In genomic region chr5:160262665-160263064, GRCh38 we compare ENCODE assay signal across 11 cellular contexts. TPM values are rescaled to one million over a fixed set of nuclear protein-coding genes. Genes with fewer than 3 reads are reported as not detected.
A peak's percentile ranks its signal among the peaks of the same experiment; 100 is the strongest.
DNase-seq lines count a peak whose midpoint lies in the region; ATAC-seq lines count a peak whose summit lies in the region.
"Had no signal": no experiment of that assay in that cellular context is flagged by ENCODE, and none has a peak within 500 bp of the region (broad histone marks: within the 10 kb centered on the region; RNA-seq: fewer than 3 reads in every experiment).

No MANE protein-coding gene starts in this region.

- peak in 1 of 2 donors; percentile 30 for ATAC-seq in left cardiac atrium
- ATAC-seq in Right ventricle myocardium inferior = no peak
- no peak for ATAC-seq in T-cell (replicated peaks in 1 of 4)
- ATAC-seq: naive thymus-derived CD4-positive, alpha-beta T cell had no signal

- DNase-seq in left cardiac atrium (peak; percentile 47), Right ventricle myocardium inferior (ENCODE audit: missing footprints) (no peak), OCI-M2 (lab: John Stamatoyannopoulos, UW; ENCODE audit: unreplicated experiment) (peak; percentile 51), putamen (ENCODE audit: low spot score) (no peak), T-cell (no peak), NCI-H2227 treated with DMSO at 0.1 percent for 48 hours (lab: John Stamatoyannopoulos, UW) (no peak)
- no peak for DNase-seq in activated T-cell treated with anti-CD3 and anti-CD28 coated beads, Interleukin-2, amount 50 U/mL, for 24 hours
- DNase-seq: naive thymus-derived CD4-positive, alpha-beta T cell had no signal

- peaks cover 4 to 9% of the 10 kb centered on the region in 2 donors for H3K27me3 Mint-ChIP-seq in T-cell
- peaks cover 14% of the 10 kb centered on the region for H3K27me3 Mint-ChIP-seq in activated T-cell treated with anti-CD3 and anti-CD28 coated beads, Interleukin-2, amount 50 U/mL, for 24 hours

- CTCF ChIA-PET in T-cell (lab: Charles Lee) = no interaction called here

- H3K36me3 Mint-ChIP-seq in T-cell = no peaks in the 10 kb centered on the region
- H3K36me3 Mint-ChIP-seq in activated T-cell treated with anti-CD3 and anti-CD28 coated beads, Interleukin-2, amount 50 U/mL, for 24 hours (ENCODE audit: low read depth) = no peaks in the 10 kb centered on the region
- H3K36me3 Mint-ChIP-seq: naive thymus-derived CD4-positive, alpha-beta T cell had no signal

- intact Hi-C loops in left cardiac atrium (cut with DNase I) (loop anchor here in 1 of 2 donors (10.0 kb wide), 1 partner anchor 52 kb away; the partner anchor contains the start of gene CCNJL), Right ventricle myocardium inferior (cut with DNase I) (loop anchor here (10.0 kb wide), 1 partner anchor 238 kb away; no protein-coding TSS in a partner anchor)

- no peaks in the 10 kb centered on the region for H3K9me3 ChIP-seq in iPS-15b (ENCODE audit: control insufficient read depth, insufficient read depth, low read length)

- no peak overlapping the region for H3K4me3 ChIP-seq in iPS-15b (ENCODE audit: low read depth, low read length)

- peaks cover 7% of the 10 kb centered on the region for H3K36me3 ChIP-seq in iPS-15b (ENCODE audit: control insufficient read depth, insufficient read depth, low read length)

- no peak overlapping the region for H3K27ac Mint-ChIP-seq in T-cell
- no peak overlapping the region for H3K27ac Mint-ChIP-seq in activated T-cell treated with anti-CD3 and anti-CD28 coated beads, Interleukin-2, amount 50 U/mL, for 24 hours
- H3K27ac Mint-ChIP-seq: dendritic cell treated with granulocyte-macrophage colony-stimulating factor and Interleukin-4, amounts not matched to agents 40 ng/mL and 50 ng/mL, for 4 days; naive thymus-derived CD4-positive, alpha-beta T cell had no signal

- H3K27me3 ChIP-seq in iPS-15b (ENCODE audit: control insufficient read depth, insufficient read depth, low read length) = no peaks in the 10 kb centered on the region

- H3K4me1 Mint-ChIP-seq in T-cell = peaks cover 2 to 15% (median 5%) of the 10 kb centered on the region in 3 donors
- H3K4me1 Mint-ChIP-seq in activated T-cell treated with anti-CD3 and anti-CD28 coated beads, Interleukin-2, amount 50 U/mL, for 24 hours (ENCODE audit: low read depth) = peaks cover 4% of the 10 kb centered on the region

- peaks cover 18% of the 10 kb centered on the region for H3K4me1 ChIP-seq in iPS-15b (ENCODE audit: control insufficient read depth, insufficient read depth, low read length)

- H3K4me3 Mint-ChIP-seq in T-cell = no peak overlapping the region
- no peak overlapping the region for H3K4me3 Mint-ChIP-seq in activated T-cell treated with anti-CD3 and anti-CD28 coated beads, Interleukin-2, amount 50 U/mL, for 24 hours
- H3K4me3 Mint-ChIP-seq: dendritic cell treated with granulocyte-macrophage colony-stimulating factor and Interleukin-4, amounts not matched to agents 40 ng/mL and 50 ng/mL, for 4 days; naive thymus-derived CD4-positive, alpha-beta T cell had no signal

- H3K9me3 Mint-ChIP-seq in T-cell = no peaks in the 10 kb centered on the region
- no peaks in the 10 kb centered on the region for H3K9me3 Mint-ChIP-seq in activated T-cell treated with anti-CD3 and anti-CD28 coated beads, Interleukin-2, amount 50 U/mL, for 24 hours
- H3K9me3 Mint-ChIP-seq: dendritic cell treated with granulocyte-macrophage colony-stimulating factor and Interleukin-4, amounts not matched to agents 40 ng/mL and 50 ng/mL, for 4 days; naive thymus-derived CD4-positive, alpha-beta T cell had no signal

- POLR2A ChIA-PET in T-cell (lab: Charles Lee) = no interaction called here

- peak overlapping the region; percentile 37 for H3K9ac ChIP-seq in iPS-15b (ENCODE audit: low read depth, low read length)

RNA-seq across cellular contexts. Expression of gene FABP6, which starts 33.4 kb away (rescaled TPM):
- total RNA-seq in left cardiac atrium = under 1 TPM in 1 of 2 donors, not detected in 1; 0.68 TPM
- 3.5 TPM for total RNA-seq in Right ventricle myocardium inferior
- not detected for total RNA-seq in T-cell
- total RNA-seq: LHCN-M2 had no signal

RNA-seq across cellular contexts. Expression of gene CCNJL, which starts 49.7 kb away (rescaled TPM):
- total RNA-seq in left cardiac atrium (1 to 10 TPM; 5.5 to 5.6 TPM), Right ventricle myocardium inferior (10.2 TPM), T-cell (under 1 TPM in 3 of 5 donors, not detected in 2; 0.33 to 0.41 (median 0.35) TPM)

Comparison
In these comparisons a context has a peak if more than half of its experiments do, and no peak if none do; other contexts are left out.
1. DNase-seq: peak in left cardiac atrium (single experiment) and OCI-M2 (single experiment); none in Right ventricle myocardium inferior (single experiment), putamen (single experiment), T-cell (0 of 34), activated T-cell treated with anti-CD3 and anti-CD28 coated beads, Interleukin-2, amount 50 U/mL, for 24 hours (single experiment) and NCI-H2227 treated with DMSO at 0.1 percent for 48 hours (single experiment).